In the genomic region with DNA sequence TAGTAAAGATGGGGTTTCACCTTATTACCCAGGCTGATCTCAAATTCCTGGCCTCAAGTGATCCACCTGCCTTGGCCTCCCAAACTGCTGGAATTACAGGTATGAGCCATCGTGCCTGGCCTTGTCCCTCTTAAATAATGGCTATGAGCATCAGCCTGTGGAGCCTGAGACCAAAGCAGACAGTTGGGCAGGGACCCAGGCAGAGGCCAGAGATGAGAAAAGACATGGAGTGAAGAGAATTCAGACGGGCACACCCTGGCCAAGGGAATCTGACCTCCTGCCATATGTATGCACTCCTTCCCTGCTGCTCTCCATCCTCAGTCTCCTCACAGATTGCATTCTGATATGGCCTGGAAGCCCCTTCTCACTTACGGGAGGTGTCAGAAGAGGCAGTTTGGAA, we compare ENCODE assay signal across 23 cellular contexts.
"Had no signal": no experiment of that assay in that cellular context is flagged by ENCODE, and none has a peak within 500 bp of the region (broad histone marks: within the 10 kb centered on the region; RNA-seq: fewer than 3 reads in every experiment).

No MANE protein-coding gene starts in this region.

- H3K4me3 Mint-ChIP-seq: effector memory CD8-positive, alpha-beta T cell; mesothelial cell of epicardium; naive thymus-derived CD4-positive, alpha-beta T cell had no signal

- H3K36me3 Mint-ChIP-seq: mesothelial cell of epicardium; naive thymus-derived CD4-positive, alpha-beta T cell had no signal

- H3K27ac ChIP-seq: coronary artery, dorsolateral prefrontal cortex, esophagus squamous epithelium, gastrocnemius medialis, heart right ventricle, lower lobe of right lung had no signal

- H3K4me3 ChIP-seq: coronary artery, dorsolateral prefrontal cortex, esophagus squamous epithelium, gastrocnemius medialis, heart right ventricle, lower lobe of right lung had no signal

- H3K27me3 Mint-ChIP-seq: effector memory CD8-positive, alpha-beta T cell had no signal

- H3K4me1 ChIP-seq: esophagus squamous epithelium, gastrocnemius medialis, heart right ventricle, lower lobe of right lung had no signal

- DNase-seq: dermis blood vessel endothelial cell; dorsolateral prefrontal cortex; effector CD8-positive, alpha-beta T cell; effector memory CD8-positive, alpha-beta T cell; esophagus squamous epithelium; foreskin fibroblast; foreskin melanocyte; gastrocnemius medialis; glutamatergic neuron; heart right ventricle; hippocampal formation; kidney; kidney glomerular epithelial cell; left colon; left ventricle myocardium superior; lower lobe of right lung; mesenchymal stem cell; naive thymus-derived CD4-positive, alpha-beta T cell had no signal

- H3K27me3 ChIP-seq: esophagus squamous epithelium, gastrocnemius medialis had no signal

- H3K9me3 Mint-ChIP-seq: mesothelial cell of epicardium had no signal

- H3K9me3 ChIP-seq: esophagus squamous epithelium, gastrocnemius medialis, heart right ventricle, lower lobe of right lung had no signal

- H3K36me3 ChIP-seq: esophagus squamous epithelium, gastrocnemius medialis, heart right ventricle, lower lobe of right lung had no signal

- H3K27ac Mint-ChIP-seq: effector memory CD8-positive, alpha-beta T cell; mesothelial cell of epicardium; naive thymus-derived CD4-positive, alpha-beta T cell had no signal

- FAIRE-seq: colon, endothelial cell of umbilical vein, islet of Langerhans, kidney had no signal
